ENCODE assay signal across 12 cellular contexts in genomic region chr19:21308778-21309177, GRCh38.
"Had no signal": no experiment of that assay in that cellular context is flagged by ENCODE, and none has a peak within 500 bp of the region (broad histone marks: within the 10 kb centered on the region; RNA-seq: fewer than 3 reads in every experiment).

No MANE protein-coding gene starts in this region.

- H3K27me3 ChIP-seq: ascending aorta, sigmoid colon had no signal

- ATAC-seq: activated CD4-positive, CD25-positive, alpha-beta regulatory T cell treated with anti-CD3 and anti-CD28 coated beads, Interleukin-2, amount 50 U/mL, for 24 hours; esophagus mucosa; stimulated activated naive CD8-positive, alpha-beta T cell treated with anti-CD3 and anti-CD28 coated beads, Interleukin-15, Interleukin-2, amounts not matched to agents 100 U/mL and 50 U/mL, for 24 hours had no signal

- H3K4me3 ChIP-seq: ascending aorta, sigmoid colon had no signal

- H3K4me3 Mint-ChIP-seq: activated naive CD4-positive, alpha-beta T cell treated with anti-CD3 and anti-CD28 coated beads, Interleukin-2, amount 50 U/mL, for 24 hours; nephron had no signal

- H3K9me3 ChIP-seq: ascending aorta had no signal

- H3K27ac Mint-ChIP-seq: activated naive CD4-positive, alpha-beta T cell treated with anti-CD3 and anti-CD28 coated beads, Interleukin-2, amount 50 U/mL, for 24 hours; activated T-helper 2 cell treated with anti-CD3 and anti-CD28 coated beads, Interferon-gamma antibody, Interleukin-2, Interleukin-4, amounts not matched to agents 10 μg/mL and 5 μg/mL and 100 μg/mL, durations not matched to agents 14 hours and 24 hours and 36 hours; nephron had no signal

- H3K4me1 Mint-ChIP-seq: nephron had no signal

- H3K4me1 ChIP-seq: ascending aorta had no signal

- H3K27ac ChIP-seq: ascending aorta, sigmoid colon had no signal

- H3K27me3 Mint-ChIP-seq: activated naive CD4-positive, alpha-beta T cell treated with anti-CD3 and anti-CD28 coated beads, Interleukin-2, amount 50 U/mL, for 24 hours had no signal

- DNase-seq: activated CD4-positive, alpha-beta T cell treated with anti-CD3 and anti-CD28 coated beads, Interleukin-2, amount 50 U/mL, for 48 hours; sigmoid colon; stimulated activated CD4-positive, alpha-beta T cell treated with anti-CD3 and anti-CD28 coated beads, Interleukin-12 subunit alpha, Interleukin-12 subunit beta, amount 100 ng/mL, for 4 hours; stimulated activated CD4-positive, alpha-beta T cell treated with anti-CD3 and anti-CD28 coated beads, Interleukin-2, amount 100 ng/mL, for 48 hours; stimulated activated naive CD8-positive, alpha-beta T cell treated with anti-CD3 and anti-CD28 coated beads, Interleukin-15, Interleukin-2, amounts not matched to agents 100 U/mL and 50 U/mL, for 24 hours; T-helper 2 cell had no signal
